Comparison of ENCODE assay signal across 18 cellular contexts in the genomic region with DNA sequence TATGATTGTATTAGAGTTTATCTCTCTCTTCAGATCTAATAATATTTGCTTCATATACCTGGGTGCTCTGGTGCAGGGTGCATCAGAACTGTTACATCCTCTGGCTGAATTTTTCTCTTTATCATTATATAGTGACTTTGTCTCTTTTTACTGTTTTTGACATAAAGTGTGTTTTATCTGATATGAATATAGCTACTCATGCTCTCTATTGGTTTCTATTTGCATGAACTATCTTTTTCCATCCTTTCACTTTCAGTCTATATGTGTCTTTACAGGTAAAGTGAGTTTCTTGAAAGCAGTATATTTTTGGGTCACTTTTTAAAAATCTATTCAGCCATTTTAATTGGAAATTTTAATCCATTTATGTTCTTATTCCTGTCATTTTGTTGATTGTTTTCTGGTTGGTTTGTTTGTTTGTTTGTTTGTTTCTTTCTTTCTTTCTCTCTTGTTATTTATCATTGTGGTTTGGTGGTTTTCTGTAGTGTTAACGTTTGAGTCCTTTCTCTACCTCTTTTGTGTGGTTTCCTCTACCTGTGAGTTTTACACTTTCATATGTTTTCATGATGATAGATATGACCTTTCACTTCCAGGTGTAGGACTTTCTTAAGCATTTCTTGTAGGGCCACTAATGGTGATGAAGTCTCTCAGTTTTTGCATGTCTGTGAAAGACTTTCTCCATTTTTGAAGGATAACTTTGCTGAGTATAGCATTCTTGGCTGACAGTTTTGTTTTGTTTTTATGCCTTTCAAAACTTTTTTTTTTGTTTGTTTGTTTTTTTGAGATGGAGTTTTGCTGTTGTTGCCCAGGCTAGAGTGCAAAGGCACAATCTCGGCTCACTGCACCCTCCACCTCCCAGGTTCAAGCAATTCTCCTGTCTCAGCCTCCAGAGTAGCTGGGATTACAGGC. TPM values are rescaled to one million over a fixed set of nuclear protein-coding genes. Genes with fewer than 3 reads are reported as not detected.
DNase-seq lines count a peak whose midpoint lies in the region; ATAC-seq and FAIRE-seq lines count a peak whose summit lies in the region.
"Had no signal": no experiment of that assay in that cellular context is flagged by ENCODE, and none has a peak within 500 bp of the region (broad histone marks: within the 10 kb centered on the region; RNA-seq: fewer than 3 reads in every experiment).

No MANE protein-coding gene starts in this region.

- H3K4me3 Mint-ChIP-seq in activated CD8-positive, alpha-beta memory T cell treated with anti-CD3 and anti-CD28 coated beads, Interleukin-2, amount 10 ng/mL, durations not matched to agents 7 days and 5 days, result no peak overlapping the region
- H3K4me3 Mint-ChIP-seq: CD4-positive, CD25-positive, alpha-beta regulatory T cell; stimulated activated effector memory CD8-positive, alpha-beta T cell treated with anti-CD3 and anti-CD28 coated beads, Interleukin-12 subunit alpha, Interleukin-12 subunit beta, amount 100 ng/mL, for 72 hours; type B pancreatic cell had no signal

- H3K27me3 Mint-ChIP-seq in activated CD8-positive, alpha-beta memory T cell treated with anti-CD3 and anti-CD28 coated beads, Interleukin-2, amount 10 ng/mL, durations not matched to agents 7 days and 5 days, result no peaks in the 10 kb centered on the region
- H3K27me3 Mint-ChIP-seq: type B pancreatic cell had no signal

- DNase-seq in activated CD8-positive, alpha-beta memory T cell treated with anti-CD3 and anti-CD28 coated beads, Interleukin-2, amount 10 ng/mL, durations not matched to agents 7 days and 5 days, result no peak
- no peak for DNase-seq in activated CD8-positive, alpha-beta memory T cell treated with anti-CD3 and anti-CD28 coated beads, Interleukin-2, amount 50 U/mL, for 4 hours
- no peak for DNase-seq in GM19238 (ENCODE audit: insufficient read length, low spot score)
- no peak for DNase-seq in NCI-H2227 treated with DMSO at 0.1 percent for 48 hours (lab: John Stamatoyannopoulos, UW)
- DNase-seq in NCI-H69 (lab: John Stamatoyannopoulos, UW), result no peak
- DNase-seq: adrenal gland; CD4-positive, CD25-positive, alpha-beta regulatory T cell; DND-41; KG1; NCI-H1105; NCI-H2171 treated with DMSO at 0.1 percent for 48 hours had no signal

- H3K4me1 Mint-ChIP-seq in activated CD8-positive, alpha-beta memory T cell treated with anti-CD3 and anti-CD28 coated beads, Interleukin-2, amount 10 ng/mL, durations not matched to agents 7 days and 5 days, result peaks cover 6% of the 10 kb centered on the region
- H3K4me1 Mint-ChIP-seq: stimulated activated effector memory CD8-positive, alpha-beta T cell treated with anti-CD3 and anti-CD28 coated beads, Interleukin-12 subunit alpha, Interleukin-12 subunit beta, amount 100 ng/mL, for 72 hours had no signal

- CTCF ChIA-PET in activated CD8-positive, alpha-beta memory T cell treated with anti-CD3 and anti-CD28 coated beads, Interleukin-2, amount 10 ng/mL, durations not matched to agents 7 days and 5 days (lab: Charles Lee), result interaction anchor here (1.0 kb wide), 1 partner anchor 16 kb away, joined by 3 read pairs; no protein-coding TSS in a partner anchor

- peak; percentile 53 for FAIRE-seq in islet of Langerhans (lab: Jason Lieb, UNC)
- FAIRE-seq: A549 had no signal

- ATAC-seq in activated CD8-positive, alpha-beta memory T cell treated with anti-CD3 and anti-CD28 coated beads, Interleukin-2, amount 10 ng/mL, durations not matched to agents 7 days and 5 days, result no peak
- ATAC-seq in GM19452 (IDR thresholded peaks at IDR 0.05; ENCODE audit: unreplicated experiment) (peak; percentile 69), HG03175 (IDR thresholded peaks at IDR 0.05; ENCODE audit: unreplicated experiment) (peak; percentile 73)
- ATAC-seq: A549; left lobe of liver; stimulated activated effector memory CD8-positive, alpha-beta T cell treated with anti-CD3 and anti-CD28 coated beads, Interleukin-12 subunit alpha, Interleukin-12 subunit beta, amount 100 ng/mL, for 72 hours had no signal

- peaks cover 24% of the 10 kb centered on the region for H3K9me3 Mint-ChIP-seq in activated CD8-positive, alpha-beta memory T cell treated with anti-CD3 and anti-CD28 coated beads, Interleukin-2, amount 10 ng/mL, durations not matched to agents 7 days and 5 days (ENCODE audit: low read depth)

- peak overlapping the region; percentile 23 for H3K27ac Mint-ChIP-seq in activated CD8-positive, alpha-beta memory T cell treated with anti-CD3 and anti-CD28 coated beads, Interleukin-2, amount 10 ng/mL, durations not matched to agents 7 days and 5 days
- H3K27ac Mint-ChIP-seq: stimulated activated effector memory CD8-positive, alpha-beta T cell treated with anti-CD3 and anti-CD28 coated beads, Interleukin-12 subunit alpha, Interleukin-12 subunit beta, amount 100 ng/mL, for 72 hours; type B pancreatic cell had no signal

- H3K36me3 Mint-ChIP-seq in activated CD8-positive, alpha-beta memory T cell treated with anti-CD3 and anti-CD28 coated beads, Interleukin-2, amount 10 ng/mL, durations not matched to agents 7 days and 5 days, result peaks cover 22% of the 10 kb centered on the region
- H3K36me3 Mint-ChIP-seq: stimulated activated effector memory CD8-positive, alpha-beta T cell treated with anti-CD3 and anti-CD28 coated beads, Interleukin-12 subunit alpha, Interleukin-12 subunit beta, amount 100 ng/mL, for 72 hours; type B pancreatic cell had no signal

RNA-seq across cellular contexts. Expression of gene CCNT2, which starts 54.9 kb away (rescaled TPM):
- total RNA-seq in activated CD8-positive, alpha-beta memory T cell treated with anti-CD3 and anti-CD28 coated beads, Interleukin-2, amount 10 ng/mL, durations not matched to agents 7 days and 5 days, result 10 to 100 TPM; 41.1 to 48.8 TPM
